In the genomic region with DNA sequence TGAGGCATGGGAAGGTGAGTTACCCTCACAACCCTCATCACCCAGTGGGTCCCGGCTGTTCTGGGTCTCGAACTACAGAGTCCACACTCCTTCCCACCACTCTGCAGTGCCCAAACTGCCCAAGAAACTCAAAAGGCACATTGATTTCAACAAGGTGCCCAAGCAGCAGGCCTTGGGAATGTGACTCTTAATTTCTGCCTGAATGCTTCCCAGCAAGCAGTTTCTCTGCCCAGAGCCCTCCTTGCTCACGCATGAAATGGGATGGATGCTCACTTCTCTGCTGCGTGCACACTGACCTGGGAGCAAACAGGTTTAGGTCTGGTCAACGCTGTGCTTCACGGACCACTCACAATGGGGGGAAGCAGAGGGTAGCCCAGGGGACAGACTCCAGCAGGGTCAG, we compare ENCODE assay signal across 27 cellular contexts.
"Had no signal": no experiment of that assay in that cellular context is flagged by ENCODE, and none has a peak within 500 bp of the region (broad histone marks: within the 10 kb centered on the region; RNA-seq: fewer than 3 reads in every experiment).

No MANE protein-coding gene starts in this region.

- H3K27me3 ChIP-seq: right atrium auricular region, suprapubic skin, transverse colon had no signal

- ATAC-seq: left lobe of liver; natural killer cell treated with Interleukin-12 subunit alpha and Interleukin-12 subunit beta and Interleukin-15 and Interleukin-18, amount 100 ng/mL, for 72 hours; sciatic nerve; stimulated activated naive CD8-positive, alpha-beta T cell treated with anti-CD3 and anti-CD28 coated beads, Interleukin-15, amount 100 ng/mL, for 72 hours had no signal

- H3K27me3 Mint-ChIP-seq: stimulated activated naive CD8-positive, alpha-beta T cell treated with anti-CD3 and anti-CD28 coated beads, Interleukin-15, amount 100 ng/mL, for 72 hours had no signal

- H3K4me1 Mint-ChIP-seq: central memory CD8-positive, alpha-beta T cell; immature natural killer cell; memory B cell; stimulated activated naive CD8-positive, alpha-beta T cell treated with anti-CD3 and anti-CD28 coated beads, Interleukin-15, amount 100 ng/mL, for 72 hours had no signal

- H3K4me3 ChIP-seq: coronary artery, lung, right atrium auricular region, smooth muscle cell, suprapubic skin, transverse colon had no signal

- H3K79me2 ChIP-seq: parathyroid adenoma had no signal

- H3K9me3 ChIP-seq: right atrium auricular region, suprapubic skin, transverse colon had no signal

- H3K4me2 ChIP-seq: smooth muscle cell had no signal

- H3K9me3 Mint-ChIP-seq: central memory CD8-positive, alpha-beta T cell; memory B cell; natural killer cell treated with Interleukin-12 subunit alpha and Interleukin-12 subunit beta and Interleukin-15 and Interleukin-18, amount 100 ng/mL, for 72 hours; stimulated activated naive CD8-positive, alpha-beta T cell treated with anti-CD3 and anti-CD28 coated beads, Interleukin-15, amount 100 ng/mL, for 72 hours had no signal

- H3K27ac ChIP-seq: coronary artery, parathyroid adenoma, right atrium auricular region, suprapubic skin, transverse colon had no signal

- H2AFZ ChIP-seq: parathyroid adenoma had no signal

- FAIRE-seq: endometrium, frontal cortex, keratinocyte had no signal

- H3K9ac ChIP-seq: parathyroid adenoma had no signal

- H3K27ac Mint-ChIP-seq: immature natural killer cell; memory B cell; natural killer cell treated with Interleukin-12 subunit alpha and Interleukin-12 subunit beta and Interleukin-15 and Interleukin-18, amount 100 ng/mL, for 72 hours; progenitor cell of endocrine pancreas; stimulated activated naive CD8-positive, alpha-beta T cell treated with anti-CD3 and anti-CD28 coated beads, Interleukin-15, amount 100 ng/mL, for 72 hours had no signal

- H3K36me3 ChIP-seq: suprapubic skin, transverse colon had no signal

- DNase-seq: dermis blood vessel endothelial cell; effector memory CD4-positive, alpha-beta T cell; erythroblast; immature natural killer cell; occipital lobe; stimulated activated CD4-positive, alpha-beta T cell treated with anti-CD3 and anti-CD28 coated beads, Interleukin-12 subunit alpha, Interleukin-12 subunit beta, amount 100 ng/mL, for 4 hours; stimulated activated CD4-positive, alpha-beta T cell treated with anti-CD3 and anti-CD28 coated beads, Interleukin-1b, Interleukin-23, amount 100 ng/mL, for 48 hours; stimulated activated CD4-positive, alpha-beta T cell treated with anti-CD3 and anti-CD28 coated beads, Interleukin-4, amount 100 ng/mL, for 1 hour; stimulated activated CD8-positive, alpha-beta memory T cell treated with anti-CD3 and anti-CD28 coated beads, Interleukin-4, amount 100 ng/mL, for 48 hours; stimulated activated naive CD4-positive, alpha-beta T cell; stimulated activated naive CD8-positive, alpha-beta T cell treated with anti-CD3 and anti-CD28 coated beads, Interleukin-15, amount 100 ng/mL, for 72 hours; transverse colon had no signal

- H3K4me3 Mint-ChIP-seq: central memory CD8-positive, alpha-beta T cell; immature natural killer cell; memory B cell; natural killer cell treated with Interleukin-12 subunit alpha and Interleukin-12 subunit beta and Interleukin-15 and Interleukin-18, amount 100 ng/mL, for 72 hours; stimulated activated naive CD8-positive, alpha-beta T cell treated with anti-CD3 and anti-CD28 coated beads, Interleukin-15, amount 100 ng/mL, for 72 hours had no signal

- H3K36me3 Mint-ChIP-seq: immature natural killer cell; memory B cell; natural killer cell treated with Interleukin-12 subunit alpha and Interleukin-12 subunit beta and Interleukin-15 and Interleukin-18, amount 100 ng/mL, for 72 hours had no signal
